ENCODE assay signal across 12 cellular contexts in the genomic region with DNA sequence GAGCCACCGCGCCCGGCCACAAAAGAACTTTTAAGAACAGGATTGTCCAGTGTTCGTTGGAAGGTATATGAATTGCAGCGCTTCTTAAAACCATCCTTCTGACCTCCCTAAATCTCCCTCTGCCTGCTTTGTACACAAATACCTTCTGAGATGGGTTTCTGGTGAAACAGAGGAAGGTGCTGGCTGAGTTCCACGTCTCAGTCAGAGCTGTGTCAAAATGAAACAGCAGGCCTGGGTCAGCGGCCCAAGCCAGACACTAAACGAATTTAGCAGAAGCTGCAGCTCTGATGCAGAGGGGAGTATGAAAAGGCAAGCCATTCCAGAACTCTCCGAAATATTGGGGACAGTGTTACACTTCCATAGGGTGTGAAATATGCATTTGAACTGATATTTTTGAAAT. TPM values are rescaled to one million over a fixed set of nuclear protein-coding genes. Genes with fewer than 3 reads are reported as not detected.
A peak's percentile ranks its signal among the peaks of the same experiment; 100 is the strongest.
DNase-seq lines count a peak whose midpoint lies in the region; ATAC-seq, FAIRE-seq and TF ChIP-seq lines count a peak whose summit lies in the region.
"Had no signal": no experiment of that assay in that cellular context is flagged by ENCODE, and none has a peak within 500 bp of the region (broad histone marks: within the 10 kb centered on the region; RNA-seq: fewer than 3 reads in every experiment).

No MANE protein-coding gene starts in this region.

- H3K36me3 Mint-ChIP-seq in naive thymus-derived CD8-positive, alpha-beta T cell, result no peaks in the 10 kb centered on the region

- H3K4me3 ChIP-seq in parathyroid adenoma (ENCODE audit: low read depth, low read length), result no peak overlapping the region
- H3K4me3 ChIP-seq: lung had no signal

- peak overlapping the region; percentile 45 for H2AFZ ChIP-seq in parathyroid adenoma

- no peak overlapping the region for H3K4me3 Mint-ChIP-seq in naive thymus-derived CD8-positive, alpha-beta T cell

- H3K79me2 ChIP-seq in parathyroid adenoma, result no peaks in the 10 kb centered on the region

- H3K4me1 Mint-ChIP-seq in naive thymus-derived CD8-positive, alpha-beta T cell, result peaks cover 18 to 40% (median 25%) of the 10 kb centered on the region in 4 donors

- H3K4me2 ChIP-seq in parathyroid adenoma (ENCODE audit: low read length), result no peak overlapping the region

- H3K27me3 ChIP-seq in parathyroid adenoma (ENCODE audit: control insufficient read depth, insufficient read depth, low read length), result no peaks in the 10 kb centered on the region

- peak overlapping the region; percentile 94 for H3K27ac ChIP-seq in parathyroid adenoma

- POLR2A ChIA-PET in naive thymus-derived CD8-positive, alpha-beta T cell (lab: Charles Lee), result no interaction called here

- peak overlapping the region in 2 of 10 donors; percentile 25 to 38 for H3K27ac Mint-ChIP-seq in naive thymus-derived CD8-positive, alpha-beta T cell

- H3K9me3 ChIP-seq in parathyroid adenoma (ENCODE audit: control insufficient read depth, low read length), result no peaks in the 10 kb centered on the region

- no peak for TF ChIP-seq CTCF in parathyroid adenoma (IDR thresholded peaks at IDR 0.05)

- ATAC-seq in GM18520 (IDR thresholded peaks at IDR 0.05; ENCODE audit: unreplicated experiment) (peak; percentile 62), GM21619 (IDR thresholded peaks at IDR 0.05; ENCODE audit: unreplicated experiment) (peak; percentile 74), HG03575 (IDR thresholded peaks at IDR 0.05; ENCODE audit: extremely low read depth, insufficient number of reproducible peaks, low FRiP score, unreplicated experiment) (peak; percentile 53)
- ATAC-seq in naive thymus-derived CD8-positive, alpha-beta T cell, result no peak

- DNase-seq in urothelium cell line (ENCODE audit: low spot score) (no peak), HCEC 1CT (no peak), NCI-H128 (lab: John Stamatoyannopoulos, UW; ENCODE audit: unreplicated experiment) (no peak)
- no peak for DNase-seq in naive thymus-derived CD8-positive, alpha-beta T cell
- DNase-seq: GDM1, NCI-H510A, trophoblast cell had no signal

- H3K9ac ChIP-seq in parathyroid adenoma, result no peak overlapping the region

- peaks cover 0 to 2% (median 0%) of the 10 kb centered on the region in 5 donors for H3K27me3 Mint-ChIP-seq in naive thymus-derived CD8-positive, alpha-beta T cell

- no peak for FAIRE-seq in urothelium cell line (lab: Jason Lieb, UNC)

- H3K9me3 Mint-ChIP-seq in naive thymus-derived CD8-positive, alpha-beta T cell, result no peaks in the 10 kb centered on the region

- no peaks in the 10 kb centered on the region for H3K36me3 ChIP-seq in parathyroid adenoma (ENCODE audit: control insufficient read depth, insufficient read depth, low read length)

- peaks cover 18% of the 10 kb centered on the region for H3K4me1 ChIP-seq in parathyroid adenoma

RNA-seq across cellular contexts. Expression of a gene that starts 37.8 kb away (rescaled TPM):
- under 1 TPM; 0.18 to 0.25 TPM for total RNA-seq in naive thymus-derived CD8-positive, alpha-beta T cell
- under 1 TPM in 1 of 3 donors, not detected in 2; 0.08 TPM for polyA plus RNA-seq in naive thymus-derived CD8-positive, alpha-beta T cell

RNA-seq across cellular contexts. Expression of a gene that starts 49.8 kb away (rescaled TPM):
- 10 to 100 TPM; 29.9 to 35.0 TPM for total RNA-seq in naive thymus-derived CD8-positive, alpha-beta T cell
- 10 to 100 TPM; 18.2 to 28.7 (median 19.9) TPM for polyA plus RNA-seq in naive thymus-derived CD8-positive, alpha-beta T cell

Comparison
In these comparisons a context has a peak if more than half of its experiments do, and no peak if none do; other contexts are left out.
1. ATAC-seq: peak in GM18520 (single experiment), GM21619 (single experiment) and HG03575 (single experiment); none in naive thymus-derived CD8-positive, alpha-beta T cell (0 of 2).